ENCODE assay signal across 20 cellular contexts in the genomic region with DNA sequence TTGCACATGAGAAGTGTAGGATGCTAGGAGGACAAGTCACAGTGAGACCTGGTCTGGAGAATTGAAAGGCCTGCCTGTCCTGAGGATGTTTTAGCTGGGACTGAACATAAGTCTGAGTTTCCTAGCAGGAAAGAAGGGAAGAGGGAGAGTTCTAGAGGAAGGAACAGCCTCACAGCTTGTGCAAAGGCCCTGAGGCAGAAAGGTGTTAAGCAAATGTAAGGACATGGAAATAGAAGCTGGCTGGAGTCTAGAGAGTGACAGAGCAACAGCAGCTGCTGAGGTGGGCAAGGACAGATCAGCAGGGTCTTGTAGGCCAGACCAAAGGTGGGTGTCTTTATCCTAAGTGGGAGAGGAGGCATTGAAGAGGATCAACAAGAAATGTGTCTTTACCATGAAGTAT.
DNase-seq lines count a peak whose midpoint lies in the region; ATAC-seq, FAIRE-seq and TF ChIP-seq lines count a peak whose summit lies in the region.
"Had no signal": no experiment of that assay in that cellular context is flagged by ENCODE, and none has a peak within 500 bp of the region (broad histone marks: within the 10 kb centered on the region; RNA-seq: fewer than 3 reads in every experiment).

No MANE protein-coding gene starts in this region.

- H4K8ac ChIP-seq in H1 (ENCODE audit: extremely low read depth, insufficient read depth, low read length): no peak overlapping the region

- TF ChIP-seq EP300 in H1 (IDR thresholded peaks at IDR 0.05; ENCODE audit: borderline replicate concordance in 1 of 2, low read depth in 2 of 2, low read length in 2 of 2): no peak

- H3K14ac ChIP-seq in H1 (ENCODE audit: insufficient read length): no peak overlapping the region

- no peak overlapping the region for H2BK5ac ChIP-seq in H1 (ENCODE audit: low read depth, low read length)

- H3K9ac ChIP-seq in H1 (replicated peaks in 1 of 4; ENCODE audit: extremely low read depth in 1 of 4, low read depth in 3 of 4, low read length in 3 of 4): no peak overlapping the region
- H3K9ac ChIP-seq: BLaER1 treated with 17β-estradiol and CSF1 and Interleukin-3, amounts not matched to agents 10 nM and 100 nM had no signal

- POLR2A ChIA-PET in H1 (lab: Charles Lee; ENCODE audit: partially characterized antibody): no interaction called here

- H3K79me1 ChIP-seq in H1 (ENCODE audit: low read depth, low read length): no peaks in the 10 kb centered on the region

- ATAC-seq in right cardiac atrium (no peak), GM18520 (IDR thresholded peaks at IDR 0.05; ENCODE audit: unreplicated experiment) (no peak)
- ATAC-seq: A549; CD8-positive, alpha-beta T cell had no signal

- H2BK20ac ChIP-seq in H1 (ENCODE audit: low read length): no peak overlapping the region

- no peak overlapping the region for H3K56ac ChIP-seq in H1 (replicated peaks; ENCODE audit: insufficient read length, low read depth, low read length)

- TF ChIP-seq POLR2A in H1 (IDR thresholded peaks at IDR 0.05; ENCODE audit: control extremely low read depth in 1 of 2, low read depth in 2 of 2, low read length in 2 of 2): no peak
- no peak for TF ChIP-seq POLR2A in vagina (IDR thresholded peaks at IDR 0.05)

- no peak overlapping the region for H4K5ac ChIP-seq in H1 (ENCODE audit: insufficient read length, low read depth, low read length)

- H2BK120ac ChIP-seq in H1 (replicated peaks; ENCODE audit: low read depth, low read length): no peak overlapping the region

- H3K4me2 ChIP-seq in H1 (ENCODE audit: insufficient read depth in 1 of 2, low read depth in 2 of 2, low read length in 2 of 2): no peak overlapping the region
- H3K4me2 ChIP-seq: A549; BLaER1 treated with 17β-estradiol and CSF1 and Interleukin-3, amounts not matched to agents 10 nM and 100 nM had no signal

- CTCF ChIA-PET in H1 (lab: Charles Lee; ENCODE audit: partially characterized antibody): interaction anchor here (1.6 to 2.2 kb wide), 2 partner anchors 18 to 102 kb away, joined by 4 to 7 read pairs; no protein-coding TSS in a partner anchor

- no peak overlapping the region for H2BK12ac ChIP-seq in H1 (ENCODE audit: low read depth, low read length)

- peak; percentile 26 for DNase-seq in right atrium auricular region (ENCODE audit: low spot score)
- DNase-seq in right cardiac atrium: no peak
- DNase-seq in H1 (ENCODE audit: low read depth in 1 of 2, low spot score in 2 of 2): no peak
- peak; percentile 61 to 64 for DNase-seq in vagina (ENCODE audit: extremely low spot score in 2 of 2)
- DNase-seq in HuH-7 (ENCODE audit: low spot score): no peak
- DNase-seq: AML-193; Caco-2; Calu3; CD4-positive, alpha-beta T cell; CD8-positive, alpha-beta T cell; DMS79 treated with DMSO at 0.1 percent for 48 hours; GF-D8 had no signal

- TF ChIP-seq CTCF in right atrium auricular region (IDR thresholded peaks at IDR 0.05) (no peak), H1 (IDR thresholded peaks at IDR 0.05; ENCODE audit: control extremely low read depth in 1 of 3, insufficient read depth in 1 of 3, low read depth in 1 of 3, low read length in 3 of 3) (no peak), vagina (IDR thresholded peaks at IDR 0.05) (no peak)

- FAIRE-seq in H1 (lab: Jason Lieb, UNC): no peak
- FAIRE-seq: A549, D721Med, G401.6, GM12891 had no signal

- no peaks in the 10 kb centered on the region for H4K20me1 ChIP-seq in H1 (replicated peaks in 1 of 2; ENCODE audit: control insufficient read depth in 1 of 2, insufficient read depth in 2 of 2, low read length in 2 of 2)
- H4K20me1 ChIP-seq: BLaER1 treated with 17β-estradiol and CSF1 and Interleukin-3, amounts not matched to agents 10 nM and 100 nM had no signal

- no peak overlapping the region for H2AFZ ChIP-seq in H1 (ENCODE audit: low read length)

- no peak overlapping the region for H3K18ac ChIP-seq in H1 (ENCODE audit: extremely low read depth, low read length)

- H2AK5ac ChIP-seq in H1 (ENCODE audit: low read depth, low read length): no peak overlapping the region

- H4K91ac ChIP-seq in H1 (replicated peaks; ENCODE audit: insufficient read length, low read length): no peak overlapping the region

- H3K23ac ChIP-seq in H1 (ENCODE audit: insufficient read length): no peak overlapping the region

- no peak overlapping the region for H3K4ac ChIP-seq in H1 (replicated peaks; ENCODE audit: insufficient read length, low read depth, low read length)

- H3K27me3 ChIP-seq in right atrium auricular region: no peaks in the 10 kb centered on the region
- H3K27me3 ChIP-seq in right cardiac atrium (ENCODE audit: control insufficient read depth, insufficient read depth): no peaks in the 10 kb centered on the region
- H3K27me3 ChIP-seq in H1 (replicated peaks in 1 of 4; ENCODE audit: control insufficient read depth in 3 of 4, extremely low read depth in 1 of 4, insufficient read depth in 3 of 4, low read length in 3 of 4): no peaks in the 10 kb centered on the region
- H3K27me3 ChIP-seq in vagina: no peaks in the 10 kb centered on the region
- H3K27me3 ChIP-seq: BLaER1 treated with 17β-estradiol and CSF1 and Interleukin-3, amounts not matched to agents 10 nM and 100 nM had no signal

- no peak overlapping the region for H3K4me3 ChIP-seq in right atrium auricular region
- no peak overlapping the region for H3K4me3 ChIP-seq in right cardiac atrium (ENCODE audit: low read length)
- no peak overlapping the region for H3K4me3 ChIP-seq in H1 (ENCODE audit: extremely low read depth in 1 of 4, insufficient read depth in 2 of 4, low read depth in 3 of 4, low read length in 4 of 4)
- H3K4me3 ChIP-seq in vagina: no peak overlapping the region
- H3K4me3 ChIP-seq: A549; BLaER1 treated with 17β-estradiol and CSF1 and Interleukin-3, amounts not matched to agents 10 nM and 100 nM had no signal

- no peak for TF ChIP-seq RAD21 in H1 (IDR thresholded peaks at IDR 0.05 in 1 of 2, conservative IDR thresholded peaks at IDR 0.05 in 1 of 2; ENCODE audit: low read depth in 2 of 2, low read length in 2 of 2)

- H3K4me1 ChIP-seq in right atrium auricular region: no peaks in the 10 kb centered on the region
- H3K4me1 ChIP-seq in right cardiac atrium (ENCODE audit: control insufficient read depth, insufficient read depth, low read length): no peaks in the 10 kb centered on the region
- H3K4me1 ChIP-seq in H1 (replicated peaks in 1 of 4; ENCODE audit: control insufficient read depth in 3 of 4, insufficient read depth in 4 of 4, low read length in 3 of 4): peaks cover 5 to 14% (median 6%) of the 10 kb centered on the region in 4 experiments
- no peaks in the 10 kb centered on the region for H3K4me1 ChIP-seq in vagina
- H3K4me1 ChIP-seq: A549, Caco-2 had no signal

- no peaks in the 10 kb centered on the region for H3K23me2 ChIP-seq in H1 (ENCODE audit: low read depth, low read length)

- H3K79me2 ChIP-seq in H1 (ENCODE audit: control insufficient read depth in 1 of 2, insufficient read depth in 2 of 2, low read length in 2 of 2): no peaks in the 10 kb centered on the region

- H3K27ac ChIP-seq in right atrium auricular region (no peak overlapping the region), right cardiac atrium (ENCODE audit: low read length) (no peak overlapping the region), H1 (ENCODE audit: low read depth, low read length) (no peak overlapping the region), vagina (no peak overlapping the region)
- H3K27ac ChIP-seq: 22Rv1; A549; BLaER1 treated with 17β-estradiol and CSF1 and Interleukin-3, amounts not matched to agents 10 nM and 100 nM; C4-2B had no signal

- H3K36me3 ChIP-seq in right atrium auricular region (no peaks in the 10 kb centered on the region), H1 (ENCODE audit: control insufficient read depth in 2 of 4, insufficient read depth in 4 of 4, low read length in 3 of 4) (no peaks in the 10 kb centered on the region), vagina (no peaks in the 10 kb centered on the region)
- H3K36me3 ChIP-seq: BLaER1 treated with 17β-estradiol and CSF1 and Interleukin-3, amounts not matched to agents 10 nM and 100 nM had no signal

- no peak overlapping the region for H2BK15ac ChIP-seq in H1 (ENCODE audit: low read length)

- intact Hi-C loops in right cardiac atrium (cut with DNase I) (no loop called here), vagina (cut with DNase I) (no loop called here)

- H3K9me3 ChIP-seq in right atrium auricular region: no peaks in the 10 kb centered on the region
- no peaks in the 10 kb centered on the region for H3K9me3 ChIP-seq in right cardiac atrium (ENCODE audit: control insufficient read depth, low read length)
- H3K9me3 ChIP-seq in H1 (ENCODE audit: insufficient read depth in 2 of 2, low read depth in 1 of 2, low read length in 1 of 2): no peaks in the 10 kb centered on the region
- no peaks in the 10 kb centered on the region for H3K9me3 ChIP-seq in vagina
- H3K9me3 ChIP-seq: A549; BLaER1 treated with 17β-estradiol and CSF1 and Interleukin-3, amounts not matched to agents 10 nM and 100 nM; Caco-2 had no signal

TF ChIP-seq in H1, 55 proteins besides CTCF, POLR2A, EP300 and RAD21:
- TF ChIP-seq KDM1A (IDR thresholded peaks at IDR 0.05; ENCODE audit: borderline replicate concordance, low read length) (peak; percentile 40; the same call in 1 of the 2 replicates), EZH2 (IDR thresholded peaks at IDR 0.05; ENCODE audit: low read depth, low read length, severe bottlenecking) (no peak), ASH2L (IDR thresholded peaks at IDR 0.05; ENCODE audit: low read length) (no peak)
TF ChIP-seq in H1: peak in this region for 1.

Comparison
In these comparisons a context has a peak if more than half of its experiments do, and no peak if none do; other contexts are left out.
1. DNase-seq: peak in right atrium auricular region (single experiment) and vagina (2 of 2); none in right cardiac atrium (0 of 3), H1 (0 of 2) and HuH-7 (single experiment).